ENCODE assay signal across 1 cellular context in genomic region chr15:69080958-69081248, GRCh38.
TF ChIP-seq lines count a peak whose summit lies in the region.

No MANE protein-coding gene starts in this region.

TF ChIP-seq in HEK293, 187 proteins besides CTCF, POLR2A, EP300 and RAD21:
- no peak for TF ChIP-seq ZNF488 (tag by site-specific recombination; IDR thresholded peaks at IDR 0.05)
- TF ChIP-seq ZBTB6 (tag by site-specific recombination; IDR thresholded peaks at IDR 0.05) = no peak
- TF ChIP-seq ZNF768 (tag by site-specific recombination; IDR thresholded peaks at IDR 0.05) = 0 out of 2 replicates have a peak, but pooled peaks have one; percentile 16
- TF ChIP-seq MYNN (tag by site-specific recombination; IDR thresholded peaks at IDR 0.05; ENCODE audit: borderline replicate concordance) = no peak
- TF ChIP-seq ZBTB7A (tag by site-specific recombination; IDR thresholded peaks at IDR 0.05; ENCODE audit: low read depth) = no peak
- no peak for TF ChIP-seq ZNF274 (IDR thresholded peaks at IDR 0.05; ENCODE audit: low read length)
- TF ChIP-seq ZNF274 (tag by site-specific recombination; IDR thresholded peaks at IDR 0.05; ENCODE audit: borderline replicate concordance) = no peak
- no peak for TF ChIP-seq ZNF398 (tag by site-specific recombination; IDR thresholded peaks at IDR 0.05)
- no peak for TF ChIP-seq ZNF48 (tag by site-specific recombination; IDR thresholded peaks at IDR 0.05)
- TF ChIP-seq ZNF791 (tag by site-specific recombination; IDR thresholded peaks at IDR 0.05) = no peak
- TF ChIP-seq ZNF341 (tag by site-specific recombination; IDR thresholded peaks at IDR 0.05; ENCODE audit: low read depth) = peak; percentile 79
- peak; percentile 52; the same call in 1 of the 2 replicates for TF ChIP-seq ZBTB17 (tag by site-specific recombination; IDR thresholded peaks at IDR 0.05)
